28 cellular contexts compared by ENCODE assay signal in the genomic region with DNA sequence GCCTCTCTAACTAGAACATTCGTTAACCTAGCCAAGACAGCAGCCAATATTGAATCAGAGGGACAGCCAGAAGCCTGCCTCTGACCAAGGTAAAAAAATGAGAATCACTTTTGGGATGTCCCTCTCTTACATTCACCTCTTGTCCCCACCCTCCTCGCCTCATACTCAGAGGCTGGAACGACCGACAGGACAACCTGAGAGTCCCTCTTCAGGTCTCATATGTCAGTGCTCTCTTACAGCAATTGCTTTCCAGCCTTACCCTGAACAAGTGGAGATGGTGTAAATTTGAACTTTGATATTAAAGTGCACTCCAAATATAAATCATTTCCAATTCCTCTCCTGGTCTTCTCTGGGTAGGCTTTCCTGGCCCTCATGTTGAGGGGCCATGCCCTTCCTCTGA.
DNase-seq lines count a peak whose midpoint lies in the region; ATAC-seq, FAIRE-seq and TF ChIP-seq lines count a peak whose summit lies in the region.
"Had no signal": no experiment of that assay in that cellular context is flagged by ENCODE, and none has a peak within 500 bp of the region (broad histone marks: within the 10 kb centered on the region; RNA-seq: fewer than 3 reads in every experiment).

No MANE protein-coding gene starts in this region.

- no peaks in the 10 kb centered on the region for H3K79me1 ChIP-seq in H1 (ENCODE audit: low read depth, low read length)
- no peaks in the 10 kb centered on the region for H3K79me1 ChIP-seq in mesendoderm (ENCODE audit: low read length)

- H4K5ac ChIP-seq in H1 (ENCODE audit: insufficient read length, low read depth, low read length), result no peak overlapping the region
- no peak overlapping the region for H4K5ac ChIP-seq in mesendoderm (ENCODE audit: low read length)

- H4K20me1 ChIP-seq in OCI-LY3 (ENCODE audit: insufficient read depth, low read length), result no peaks in the 10 kb centered on the region
- H4K20me1 ChIP-seq in H1 (replicated peaks in 1 of 2; ENCODE audit: control insufficient read depth in 1 of 2, insufficient read depth in 2 of 2, low read length in 2 of 2), result no peaks in the 10 kb centered on the region

- no peaks in the 10 kb centered on the region for H3K23me2 ChIP-seq in H1 (ENCODE audit: low read depth, low read length)

- H3K18ac ChIP-seq in H1 (ENCODE audit: extremely low read depth, low read length), result no peak overlapping the region
- no peak overlapping the region for H3K18ac ChIP-seq in mesendoderm (ENCODE audit: low read length)

- H4K8ac ChIP-seq in H1 (ENCODE audit: extremely low read depth, insufficient read depth, low read length) (no peak overlapping the region), mesendoderm (ENCODE audit: low read depth, low read length) (peak overlapping the region; percentile 13)

- H3K79me2 ChIP-seq in OCI-LY3 (ENCODE audit: low read length) (no peaks in the 10 kb centered on the region), H1 (ENCODE audit: control insufficient read depth in 1 of 2, insufficient read depth in 2 of 2, low read length in 2 of 2) (no peaks in the 10 kb centered on the region), mesendoderm (ENCODE audit: control insufficient read depth, insufficient read depth, low read length) (no peaks in the 10 kb centered on the region)

- no peaks in the 10 kb centered on the region for H3K4me1 Mint-ChIP-seq in activated naive CD8-positive, alpha-beta T cell treated with anti-CD3 and anti-CD28 coated beads, Interleukin-2, amount 10 ng/mL, durations not matched to agents 7 days and 5 days
- no peaks in the 10 kb centered on the region for H3K4me1 Mint-ChIP-seq in activated naive CD8-positive, alpha-beta T cell treated with anti-CD3 and anti-CD28 coated beads for 36 hours
- H3K4me1 Mint-ChIP-seq: B cell; CD14-positive monocyte; CD4-positive, alpha-beta memory T cell; CD4-positive, CD25-positive, alpha-beta regulatory T cell; CD8-positive, alpha-beta memory T cell had no signal

- H3K36me3 Mint-ChIP-seq in activated naive CD8-positive, alpha-beta T cell treated with anti-CD3 and anti-CD28 coated beads, Interleukin-2, amount 10 ng/mL, durations not matched to agents 7 days and 5 days, result no peaks in the 10 kb centered on the region
- H3K36me3 Mint-ChIP-seq in activated naive CD8-positive, alpha-beta T cell treated with anti-CD3 and anti-CD28 coated beads for 36 hours, result no peaks in the 10 kb centered on the region
- H3K36me3 Mint-ChIP-seq: CD14-positive monocyte; CD4-positive, alpha-beta memory T cell; CD4-positive, CD25-positive, alpha-beta regulatory T cell; CD8-positive, alpha-beta memory T cell had no signal

- peak overlapping the region; percentile 27; the same call in 1 of the 2 replicates for H3K4me2 ChIP-seq in OCI-LY3 (ENCODE audit: low read length)
- H3K4me2 ChIP-seq in H1 (ENCODE audit: insufficient read depth in 1 of 2, low read depth in 2 of 2, low read length in 2 of 2), result no peak overlapping the region
- H3K4me2 ChIP-seq in mesendoderm (ENCODE audit: low read length), result no peak overlapping the region
- H3K4me2 ChIP-seq: A549 had no signal

- DNase-seq in activated naive CD8-positive, alpha-beta T cell treated with anti-CD3 and anti-CD28 coated beads, Interleukin-2, amount 10 ng/mL, durations not matched to agents 7 days and 5 days, result no peak
- DNase-seq in activated naive CD8-positive, alpha-beta T cell treated with anti-CD3 and anti-CD28 coated beads for 36 hours, result no peak
- no peak for DNase-seq in H1 (ENCODE audit: low read depth in 1 of 2, low spot score in 2 of 2)
- peak; percentile 18 for DNase-seq in mesendoderm
- DNase-seq in esophagus squamous epithelium (lab: John Stamatoyannopoulos, UW), result no peak
- DNase-seq: AML-193; C1 segment of cervical spinal cord; CD4-positive, alpha-beta memory T cell; CD4-positive, CD25-positive, alpha-beta regulatory T cell; CD8-positive, alpha-beta memory T cell; COR-L47; DMS 273 treated with DMSO at 0.1 percent for 48 hours; DMS153; DMS53; DMS79; DND-41; EL; GDM1 had no signal

- H3K4me3 ChIP-seq in OCI-LY3 (ENCODE audit: low read length), result no peak overlapping the region
- no peak overlapping the region for H3K4me3 ChIP-seq in H1 (ENCODE audit: extremely low read depth in 1 of 4, insufficient read depth in 2 of 4, low read depth in 3 of 4, low read length in 4 of 4)
- H3K4me3 ChIP-seq in mesendoderm (ENCODE audit: low read length), result no peak overlapping the region
- no peak overlapping the region for H3K4me3 ChIP-seq in esophagus squamous epithelium
- H3K4me3 ChIP-seq: A549, GM12878 had no signal

- WGBS in H1 (ENCODE audit: extremely low coverage in 1 of 2, insufficient coverage in 1 of 2, insufficient read length in 1 of 2, insufficient replicate concordance in 2 of 2, low coverage in 1 of 2, low lambda C conversion rate in 2 of 2, missing lambda C conversion rate in 1 of 2), 2 experiments, result 87% methylated on average over 4 of the region's 4 CpGs; no CpG with 5 or more reads in 1 of the 2 experiments
- no CpG with 5 or more reads among the region's 4 CpGs for WGBS in mesendoderm (ENCODE audit: extremely low coverage, insufficient coverage, low lambda C conversion rate)
- 62 to 77% methylated on average over 4 of the region's 4 CpGs for WGBS in esophagus squamous epithelium, 2 donors

- H2AFZ ChIP-seq in OCI-LY3 (ENCODE audit: low read depth, low read length) (no peak overlapping the region), H1 (ENCODE audit: low read length) (peak overlapping the region; percentile 74; the same call in 1 of the 2 replicates)

- H3K4ac ChIP-seq in H1 (replicated peaks; ENCODE audit: insufficient read length, low read depth, low read length) (no peak overlapping the region), mesendoderm (ENCODE audit: low read depth, low read length) (no peak overlapping the region)

- H3K56ac ChIP-seq in H1 (replicated peaks; ENCODE audit: insufficient read length, low read depth, low read length) (no peak overlapping the region), mesendoderm (ENCODE audit: low read length) (no peak overlapping the region)

- H3K9me3 Mint-ChIP-seq in activated naive CD8-positive, alpha-beta T cell treated with anti-CD3 and anti-CD28 coated beads, Interleukin-2, amount 10 ng/mL, durations not matched to agents 7 days and 5 days, result no peaks in the 10 kb centered on the region
- H3K9me3 Mint-ChIP-seq in activated naive CD8-positive, alpha-beta T cell treated with anti-CD3 and anti-CD28 coated beads for 36 hours, result peaks cover 6% of the 10 kb centered on the region

- TF ChIP-seq POLR2A in H1 (IDR thresholded peaks at IDR 0.05; ENCODE audit: control extremely low read depth in 1 of 2, low read depth in 2 of 2, low read length in 2 of 2) (no peak), esophagus squamous epithelium (IDR thresholded peaks at IDR 0.05) (no peak)

- no peak overlapping the region for H3K4me3 Mint-ChIP-seq in activated naive CD8-positive, alpha-beta T cell treated with anti-CD3 and anti-CD28 coated beads, Interleukin-2, amount 10 ng/mL, durations not matched to agents 7 days and 5 days
- no peak overlapping the region for H3K4me3 Mint-ChIP-seq in activated naive CD8-positive, alpha-beta T cell treated with anti-CD3 and anti-CD28 coated beads for 36 hours
- H3K4me3 Mint-ChIP-seq: B cell; CD14-positive monocyte; CD4-positive, alpha-beta memory T cell; CD4-positive, CD25-positive, alpha-beta regulatory T cell; CD8-positive, alpha-beta memory T cell had no signal

- ATAC-seq in activated naive CD8-positive, alpha-beta T cell treated with anti-CD3 and anti-CD28 coated beads, Interleukin-2, amount 10 ng/mL, durations not matched to agents 7 days and 5 days (ENCODE audit: low read depth), result no peak
- no peak for ATAC-seq in HG03469 (IDR thresholded peaks at IDR 0.05; ENCODE audit: unreplicated experiment)
- ATAC-seq in HG02763 (IDR thresholded peaks at IDR 0.05; ENCODE audit: unreplicated experiment), result no peak
- ATAC-seq: A549 had no signal

- TF ChIP-seq RAD21 in H1 (IDR thresholded peaks at IDR 0.05 in 1 of 2, conservative IDR thresholded peaks at IDR 0.05 in 1 of 2; ENCODE audit: low read depth in 2 of 2, low read length in 2 of 2), result no peak

- intact Hi-C loops in esophagus squamous epithelium (cut with DNase I), result no loop called here

- peak overlapping the region; percentile 34 for H3K27ac Mint-ChIP-seq in activated naive CD8-positive, alpha-beta T cell treated with anti-CD3 and anti-CD28 coated beads, Interleukin-2, amount 10 ng/mL, durations not matched to agents 7 days and 5 days
- H3K27ac Mint-ChIP-seq in activated naive CD8-positive, alpha-beta T cell treated with anti-CD3 and anti-CD28 coated beads for 36 hours, result no peak overlapping the region
- H3K27ac Mint-ChIP-seq: B cell; CD14-positive monocyte; CD4-positive, alpha-beta memory T cell; CD4-positive, CD25-positive, alpha-beta regulatory T cell; CD8-positive, alpha-beta memory T cell had no signal

- H3K27me3 ChIP-seq in OCI-LY3 (ENCODE audit: low read depth, low read length) (no peaks in the 10 kb centered on the region), H1 (replicated peaks in 1 of 4; ENCODE audit: control insufficient read depth in 3 of 4, extremely low read depth in 1 of 4, insufficient read depth in 3 of 4, low read length in 3 of 4) (peaks cover 0 to 1% (median 0%) of the 10 kb centered on the region in 4 experiments; a peak in 1 of 7 replicates), mesendoderm (ENCODE audit: insufficient read depth, low read length, poor library complexity) (no peaks in the 10 kb centered on the region), esophagus squamous epithelium (no peaks in the 10 kb centered on the region)

- POLR2A ChIA-PET in activated naive CD8-positive, alpha-beta T cell treated with anti-CD3 and anti-CD28 coated beads, Interleukin-2, amount 10 ng/mL, durations not matched to agents 7 days and 5 days (lab: Charles Lee), result no interaction called here
- POLR2A ChIA-PET in H1 (lab: Charles Lee; ENCODE audit: partially characterized antibody), result no interaction called here

- H4K91ac ChIP-seq in H1 (replicated peaks; ENCODE audit: insufficient read length, low read length), result no peak overlapping the region

- H3K9ac ChIP-seq in OCI-LY3 (ENCODE audit: low read length) (no peak overlapping the region), H1 (replicated peaks in 1 of 4; ENCODE audit: extremely low read depth in 1 of 4, low read depth in 3 of 4, low read length in 3 of 4) (no peak overlapping the region), mesendoderm (ENCODE audit: low read length) (no peak overlapping the region)

- no peaks in the 10 kb centered on the region for H3K9me3 ChIP-seq in OCI-LY3 (ENCODE audit: insufficient read depth, low read length)
- H3K9me3 ChIP-seq in H1 (ENCODE audit: insufficient read depth in 2 of 2, low read depth in 1 of 2, low read length in 1 of 2), result no peaks in the 10 kb centered on the region
- H3K9me3 ChIP-seq in esophagus squamous epithelium, result no peaks in the 10 kb centered on the region
- H3K9me3 ChIP-seq: A549 had no signal

- no peak overlapping the region for H2BK20ac ChIP-seq in H1 (ENCODE audit: low read length)

- no peak overlapping the region for H2BK15ac ChIP-seq in H1 (ENCODE audit: low read length)
- no peak overlapping the region for H2BK15ac ChIP-seq in mesendoderm (replicated peaks; ENCODE audit: low read depth)

- no peak overlapping the region for H3K14ac ChIP-seq in H1 (ENCODE audit: insufficient read length)

- no peak overlapping the region for H2BK12ac ChIP-seq in H1 (ENCODE audit: low read depth, low read length)

- no peak overlapping the region for H2BK5ac ChIP-seq in H1 (ENCODE audit: low read depth, low read length)
- H2BK5ac ChIP-seq in mesendoderm (ENCODE audit: low read length), result no peak overlapping the region

- H2AK5ac ChIP-seq in H1 (ENCODE audit: low read depth, low read length) (no peak overlapping the region), mesendoderm (ENCODE audit: low read length) (no peak overlapping the region)

- peaks cover 40% of the 10 kb centered on the region for H3K4me1 ChIP-seq in OCI-LY3 (ENCODE audit: low read length)
- H3K4me1 ChIP-seq in H1 (replicated peaks in 1 of 4; ENCODE audit: control insufficient read depth in 3 of 4, insufficient read depth in 4 of 4, low read length in 3 of 4), result no peaks in the 10 kb centered on the region
- H3K4me1 ChIP-seq in mesendoderm (ENCODE audit: control insufficient read depth, low read depth, low read length), result no peaks in the 10 kb centered on the region
- no peaks in the 10 kb centered on the region for H3K4me1 ChIP-seq in esophagus squamous epithelium
- H3K4me1 ChIP-seq: A549 had no signal

- H2BK120ac ChIP-seq in H1 (replicated peaks; ENCODE audit: low read depth, low read length) (no peak overlapping the region), mesendoderm (ENCODE audit: low read depth, low read length) (no peak overlapping the region)

- H3K23ac ChIP-seq in H1 (ENCODE audit: insufficient read length) (no peak overlapping the region), mesendoderm (ENCODE audit: low read length) (no peak overlapping the region)

- H3K36me3 ChIP-seq in OCI-LY3 (replicated peaks; ENCODE audit: low read depth, low read length), result no peaks in the 10 kb centered on the region
- H3K36me3 ChIP-seq in H1 (ENCODE audit: control insufficient read depth in 2 of 4, insufficient read depth in 4 of 4, low read length in 3 of 4), result no peaks in the 10 kb centered on the region
- no peaks in the 10 kb centered on the region for H3K36me3 ChIP-seq in mesendoderm (ENCODE audit: control insufficient read depth, insufficient read depth, low read length)
- no peaks in the 10 kb centered on the region for H3K36me3 ChIP-seq in esophagus squamous epithelium

- H3K27ac ChIP-seq in OCI-LY3 (ENCODE audit: low read length) (no peak overlapping the region), H1 (ENCODE audit: low read depth, low read length) (no peak overlapping the region), mesendoderm (ENCODE audit: low read depth, low read length) (no peak overlapping the region), esophagus squamous epithelium (no peak overlapping the region)
- H3K27ac ChIP-seq: 22Rv1, A549 had no signal

- TF ChIP-seq EP300 in H1 (IDR thresholded peaks at IDR 0.05; ENCODE audit: borderline replicate concordance in 1 of 2, low read depth in 2 of 2, low read length in 2 of 2), result no peak

- no peaks in the 10 kb centered on the region for H3K27me3 Mint-ChIP-seq in activated naive CD8-positive, alpha-beta T cell treated with anti-CD3 and anti-CD28 coated beads, Interleukin-2, amount 10 ng/mL, durations not matched to agents 7 days and 5 days
- H3K27me3 Mint-ChIP-seq in activated naive CD8-positive, alpha-beta T cell treated with anti-CD3 and anti-CD28 coated beads for 36 hours, result no peaks in the 10 kb centered on the region
- H3K27me3 Mint-ChIP-seq: B cell; CD4-positive, alpha-beta memory T cell; CD4-positive, CD25-positive, alpha-beta regulatory T cell; CD8-positive, alpha-beta memory T cell had no signal

- no peak for TF ChIP-seq CTCF in OCI-LY3 (IDR thresholded peaks at IDR 0.05; ENCODE audit: low read depth, low read length)
- TF ChIP-seq CTCF in H1 (IDR thresholded peaks at IDR 0.05; ENCODE audit: control extremely low read depth in 1 of 3, insufficient read depth in 1 of 3, low read depth in 1 of 3, low read length in 3 of 3), result no peak
- TF ChIP-seq CTCF in esophagus squamous epithelium (IDR thresholded peaks at IDR 0.05), result no peak

- no peak for FAIRE-seq in H1 (lab: Jason Lieb, UNC)
- FAIRE-seq: A549, GM12878, GM12892, GM18507 had no signal

- CTCF ChIA-PET in H1 (lab: Charles Lee; ENCODE audit: partially characterized antibody), result interaction anchor here (0.6 to 1.4 kb wide), 2 partner anchors 327 to 1316 kb away, joined by 3 read pairs; no protein-coding TSS in a partner anchor
